In the genomic region with DNA sequence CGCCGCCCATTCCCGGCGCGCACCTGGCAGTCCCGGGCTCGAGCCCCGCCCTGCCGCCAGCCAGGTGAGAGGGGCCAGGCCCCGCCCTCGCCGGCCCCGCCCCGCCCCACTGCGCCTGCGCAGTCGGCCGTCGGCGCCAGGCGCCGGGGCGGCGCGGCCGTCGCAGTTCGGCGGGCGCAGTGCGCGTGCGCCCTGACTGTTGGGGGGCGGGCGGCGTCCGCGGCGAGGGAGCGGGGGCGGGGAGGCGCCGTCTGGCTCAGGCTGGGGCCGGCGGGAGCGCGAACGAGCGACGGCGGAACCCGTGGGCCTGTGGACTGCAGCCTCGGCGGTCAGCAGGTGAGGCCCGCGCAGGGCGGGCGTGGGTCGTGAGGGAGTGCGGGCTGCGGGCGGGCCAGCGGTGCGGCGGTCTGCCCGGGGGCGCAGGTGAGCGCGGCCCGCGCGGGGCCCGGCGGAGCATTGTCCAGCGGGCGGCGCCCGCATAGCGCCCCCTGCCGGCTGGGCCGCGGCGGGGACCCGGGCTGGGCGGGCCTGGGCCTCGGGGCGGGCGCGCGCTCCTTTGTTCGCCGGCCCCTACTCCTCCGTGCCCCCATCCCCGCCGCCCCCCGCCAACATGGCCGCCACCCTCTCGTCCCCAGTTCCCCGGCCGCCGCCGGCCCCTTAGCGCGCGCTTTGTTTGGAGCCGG, we compare ENCODE assay signal across 8 cellular contexts. TPM values are rescaled to one million over a fixed set of nuclear protein-coding genes. Genes with fewer than 3 reads are reported as not detected.
A peak's percentile ranks its signal among the peaks of the same experiment; 100 is the strongest.
DNase-seq lines count a peak whose midpoint lies in the region; ATAC-seq, FAIRE-seq and TF ChIP-seq lines count a peak whose summit lies in the region.

A gene (plus strand): TSS at position 242 of the 683 bp plus-strand sequence. CDS start 38,096 bp downstream, outside the sequence.

- TF ChIP-seq EP300 in transverse colon (IDR thresholded peaks at IDR 0.05; ENCODE audit: low read depth), result no peak

- 1% methylated on average over 18 of the region's 106 CpGs; no CpG with 5 or more reads in 1 of the 2 donors for WGBS in transverse colon (ENCODE audit: low coverage in 1 of 2), 2 donors

- H3K27me3 Mint-ChIP-seq in activated naive CD8-positive, alpha-beta T cell treated with anti-CD3 and anti-CD28 coated beads, Interleukin-2, amount 10 ng/mL, durations not matched to agents 7 days and 5 days, result no peaks in the 10 kb centered on the region

- intact Hi-C loops in transverse colon (cut with DNase I; ENCODE audit: low total_unique reads), result no loop called here

- peak; percentile 88 for ATAC-seq in activated naive CD8-positive, alpha-beta T cell treated with anti-CD3 and anti-CD28 coated beads, Interleukin-2, amount 10 ng/mL, durations not matched to agents 7 days and 5 days (ENCODE audit: low read depth)

- POLR2A ChIA-PET in activated naive CD8-positive, alpha-beta T cell treated with anti-CD3 and anti-CD28 coated beads, Interleukin-2, amount 10 ng/mL, durations not matched to agents 7 days and 5 days (lab: Charles Lee), result interaction anchor here (1.1 kb wide), 2 partner anchors 65 to 84 kb away, joined by 3 to 7 read pairs; no protein-coding TSS in a partner anchor

- H3K4me3 ChIP-seq in cardiac muscle cell (peak within 1 kb of the TSS; percentile 94), transverse colon (peak within 1 kb of the TSS; percentile 68 to 99 (median 86))

- peaks cover 16% of the 10 kb centered on the region for H3K36me3 Mint-ChIP-seq in activated naive CD8-positive, alpha-beta T cell treated with anti-CD3 and anti-CD28 coated beads, Interleukin-2, amount 10 ng/mL, durations not matched to agents 7 days and 5 days

- H3K4me1 Mint-ChIP-seq in activated naive CD8-positive, alpha-beta T cell treated with anti-CD3 and anti-CD28 coated beads, Interleukin-2, amount 10 ng/mL, durations not matched to agents 7 days and 5 days, result peaks cover 34% of the 10 kb centered on the region

- FAIRE-seq in H54 (lab: Jason Lieb, UNC), result no peak

- DNase-seq in GM10266 (ENCODE audit: extremely low spot score) (peak; percentile 98), H54 (ENCODE audit: insufficient read length, low spot score) (peak; percentile 95), LoVo (ENCODE audit: low spot score) (peak; percentile 90), SW 1271 (lab: John Stamatoyannopoulos, UW) (peak; percentile 20 to 70), cardiac muscle cell (ENCODE audit: low read depth in 1 of 2, low spot score in 1 of 2) (peak; percentile 85 to 90), pons (ENCODE audit: low spot score) (peak; percentile 44), transverse colon (peak; percentile 87)
- peak; percentile 96 for DNase-seq in activated naive CD8-positive, alpha-beta T cell treated with anti-CD3 and anti-CD28 coated beads, Interleukin-2, amount 10 ng/mL, durations not matched to agents 7 days and 5 days

- H3K27ac ChIP-seq in cardiac muscle cell (peak within 1 kb of the TSS; percentile 99), transverse colon (peak within 1 kb of the TSS; percentile 92 to 97 (median 96))

- in situ Hi-C loops in transverse colon (cut with MboI; ENCODE audit: low pct_ligation_motif_present in 1 of 4, low pct_unique_long_range_greater_than_20kb in 1 of 4, low sequenced_read_pairs in 3 of 4), result no loop called here

- H3K27ac Mint-ChIP-seq in activated naive CD8-positive, alpha-beta T cell treated with anti-CD3 and anti-CD28 coated beads, Interleukin-2, amount 10 ng/mL, durations not matched to agents 7 days and 5 days, result peak within 1 kb of the TSS; percentile 90

- peak; percentile 77 for TF ChIP-seq CTCF in GM10266 (IDR thresholded peaks at IDR 0.05; ENCODE audit: control insufficient read depth, insufficient read depth, low read depth, missing control alignments)
- TF ChIP-seq CTCF in cardiac muscle cell (IDR thresholded peaks at IDR 0.05; ENCODE audit: low read depth, low read length), result no peak
- peak in 3 of 5 experiments; percentile 28 to 53 (median 41) for TF ChIP-seq CTCF in transverse colon (IDR thresholded peaks at IDR 0.05)

- H3K27me3 ChIP-seq in cardiac muscle cell, result no peaks in the 10 kb centered on the region
- no peaks in the 10 kb centered on the region for H3K27me3 ChIP-seq in transverse colon

- H3K9me3 Mint-ChIP-seq in activated naive CD8-positive, alpha-beta T cell treated with anti-CD3 and anti-CD28 coated beads, Interleukin-2, amount 10 ng/mL, durations not matched to agents 7 days and 5 days, result no peaks in the 10 kb centered on the region

- no peaks in the 10 kb centered on the region for H3K9me3 ChIP-seq in cardiac muscle cell (ENCODE audit: low read depth)
- no peaks in the 10 kb centered on the region for H3K9me3 ChIP-seq in transverse colon

- H3K36me3 ChIP-seq in cardiac muscle cell (no peaks in the 10 kb centered on the region), transverse colon (no peaks in the 10 kb centered on the region)

- H3K4me1 ChIP-seq in cardiac muscle cell (ENCODE audit: low read depth) (peaks cover 6% of the 10 kb centered on the region), transverse colon (peaks cover 5 to 34% (median 17%) of the 10 kb centered on the region in 4 donors)

- H3K4me3 Mint-ChIP-seq in activated naive CD8-positive, alpha-beta T cell treated with anti-CD3 and anti-CD28 coated beads, Interleukin-2, amount 10 ng/mL, durations not matched to agents 7 days and 5 days, result peak within 1 kb of the TSS; percentile 91

- peak; percentile 60 for TF ChIP-seq POLR2A in H54 (IDR thresholded peaks at IDR 0.05; ENCODE audit: low read depth, low read length)
- no peak for TF ChIP-seq POLR2A in transverse colon (IDR thresholded peaks at IDR 0.05)

RNA-seq across cellular contexts. Expression of the gene that starts here (rescaled TPM):
- 10 to 100 TPM; 42.2 to 45.3 TPM for total RNA-seq in activated naive CD8-positive, alpha-beta T cell treated with anti-CD3 and anti-CD28 coated beads, Interleukin-2, amount 10 ng/mL, durations not matched to agents 7 days and 5 days
- 59.0 and 67.5 TPM in 2 replicates for total RNA-seq in cardiac muscle cell
- polyA plus RNA-seq in cardiac muscle cell, result 57.6 and 63.6 TPM in 2 replicates
- 10 to 100 TPM; 33.7 to 72.4 (median 57.3) TPM for total RNA-seq in transverse colon

Comparison
In these comparisons a context has a peak if more than half of its experiments do, and no peak if none do; other contexts are left out.
1. Peak in every context shown above with its lines: DNase-seq, ATAC-seq, H3K4me3 ChIP-seq and H3K27ac ChIP-seq.
2. DNase-seq: peak in every context shown above with its lines; median percentile 98 in GM10266; 96 in activated naive CD8-positive, alpha-beta T cell treated with anti-CD3 and anti-CD28 coated beads, Interleukin-2, amount 10 ng/mL, durations not matched to agents 7 days and 5 days; 95 in H54; 90 in LoVo; 88 in cardiac muscle cell; 87 in transverse colon; 45 in SW 1271; 44 in pons.